21 cellular contexts compared by ENCODE assay signal in the genomic region with DNA sequence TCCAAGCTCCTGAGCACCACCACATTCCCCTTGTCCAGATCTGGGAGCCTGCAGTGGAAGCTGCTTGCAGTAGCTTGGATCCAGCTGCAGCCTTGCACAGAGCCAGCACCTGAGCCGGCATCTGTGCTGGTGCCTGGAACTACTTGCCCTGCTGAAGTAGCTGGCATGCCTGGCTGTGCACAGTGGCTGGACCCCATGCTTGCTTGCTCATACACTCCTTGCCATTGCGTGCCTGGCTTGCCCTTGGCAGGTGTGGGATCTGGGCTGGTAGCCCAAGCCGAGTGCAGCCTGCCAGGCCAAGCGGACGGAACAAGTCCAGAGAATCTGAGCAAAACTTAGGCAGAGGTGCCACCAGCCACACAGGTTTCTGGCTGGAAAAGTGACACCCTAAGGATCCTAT.
"Had no signal": no experiment of that assay in that cellular context is flagged by ENCODE, and none has a peak within 500 bp of the region (broad histone marks: within the 10 kb centered on the region; RNA-seq: fewer than 3 reads in every experiment).

No MANE protein-coding gene starts in this region.

- H3K4me3 ChIP-seq: esophagus squamous epithelium, lung, pancreas, right lobe of liver, smooth muscle cell, thoracic aorta, tibial nerve, vagina had no signal

- H3K4me2 ChIP-seq: smooth muscle cell had no signal

- H3K36me3 ChIP-seq: esophagus squamous epithelium, neutrophil, pancreas, right lobe of liver, thoracic aorta, tibial nerve, vagina had no signal

- DNase-seq: cortex of kidney; effector memory CD8-positive, alpha-beta T cell; erythroblast; esophagus squamous epithelium; foreskin melanocyte; hypothalamus; immature natural killer cell; islet precursor cell; left ventricle myocardium superior; natural killer cell; right lobe of liver; stimulated activated CD4-positive, alpha-beta T cell treated with anti-CD3 and anti-CD28 coated beads, Interleukin-2, amount 100 ng/mL, for 24 hours; stimulated activated CD4-positive, alpha-beta T cell treated with anti-CD3 and anti-CD28 coated beads, Interleukin-4, amount 100 ng/mL, for 24 hours; stimulated activated naive B cell treated with anti-CD40 and anti-IgM and Interleukin-4, amounts not matched to agents 10 μg/mL and 1 μg/mL and 100 μg/mL, for 72 hours had no signal

- ATAC-seq: effector memory CD8-positive, alpha-beta T cell; left ventricle myocardium superior; natural killer cell; pancreas; right lobe of liver had no signal

- H3K4me1 ChIP-seq: esophagus squamous epithelium, pancreas, right lobe of liver, tibial nerve, vagina had no signal

- H3K27me3 ChIP-seq: esophagus squamous epithelium, neutrophil, pancreas, right lobe of liver, tibial nerve, vagina had no signal

- H3K9me3 ChIP-seq: neutrophil, pancreas, right lobe of liver, thoracic aorta, vagina had no signal

- H3K27ac ChIP-seq: esophagus squamous epithelium, neutrophil, pancreas, right lobe of liver, thoracic aorta, tibial nerve, vagina had no signal
